In the genomic region with DNA sequence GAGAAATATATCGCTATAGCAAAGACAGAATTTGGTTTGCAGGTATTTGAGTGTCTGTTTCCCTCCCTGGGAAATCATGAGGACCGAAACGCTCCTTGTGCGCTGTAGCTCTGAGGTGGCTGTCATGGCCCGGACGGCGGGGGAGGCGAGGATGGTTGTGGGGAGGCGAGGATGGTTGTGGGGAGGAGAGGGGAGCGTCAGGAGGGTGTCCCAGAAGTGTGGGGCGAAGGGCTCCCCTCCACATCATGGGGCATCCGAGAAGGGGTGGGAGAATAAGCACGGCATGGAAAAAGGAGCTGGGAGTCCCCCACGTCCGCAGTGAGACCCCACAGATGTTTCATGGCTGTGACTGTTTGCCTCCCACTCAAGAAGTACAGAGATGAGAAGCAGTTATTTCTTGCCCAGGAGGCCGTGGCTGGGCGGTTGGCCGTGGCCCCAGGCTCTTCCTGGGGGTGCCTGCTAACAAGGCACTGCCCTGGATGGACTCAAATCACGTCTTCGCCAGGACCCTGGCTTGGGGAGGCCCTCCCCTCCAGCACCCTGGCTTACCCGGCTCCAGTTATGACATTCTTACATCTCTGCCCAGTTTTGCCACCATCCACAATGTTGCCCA, we compare ENCODE assay signal across 10 cellular contexts. TPM values are rescaled to one million over a fixed set of nuclear protein-coding genes. Genes with fewer than 3 reads are reported as not detected.
DNase-seq lines count a peak whose midpoint lies in the region; ATAC-seq and TF ChIP-seq lines count a peak whose summit lies in the region.
"Had no signal": no experiment of that assay in that cellular context is flagged by ENCODE, and none has a peak within 500 bp of the region (broad histone marks: within the 10 kb centered on the region; RNA-seq: fewer than 3 reads in every experiment).

No MANE protein-coding gene starts in this region.

- CTCF ChIA-PET in activated B cell treated with CpG ODN at 0.5 μM for 24 hours (lab: Charles Lee): no interaction called here

- H3K4me1 ChIP-seq in iPS-18a (ENCODE audit: control insufficient read depth, low read depth, low read length): no peaks in the 10 kb centered on the region
- peaks cover 6 to 48% (median 23%) of the 10 kb centered on the region in 6 donors for H3K4me1 ChIP-seq in spleen

- peaks cover 37% of the 10 kb centered on the region for H3K27me3 ChIP-seq in H7 (ENCODE audit: control insufficient read depth, insufficient read depth, low read length)
- peaks cover 65% of the 10 kb centered on the region for H3K27me3 ChIP-seq in iPS-18a (ENCODE audit: control insufficient read depth, insufficient read depth, low read length)
- peaks cover 2 to 61% (median 20%) of the 10 kb centered on the region in 7 donors for H3K27me3 ChIP-seq in spleen (replicated peaks in 1 of 7)

- peak overlapping the region; percentile 73 for H3K4me3 Mint-ChIP-seq in activated B cell treated with CpG ODN at 0.5 μM for 24 hours

- WGBS in spleen, 5 donors: 75 to 80% (median 77%) methylated on average over 21 of the region's 21 CpGs

- in situ Hi-C loops in ACHN (cut with HindIII; ENCODE audit: low pct_ligation_motif_present, low pct_unique_long_range_greater_than_20kb, low sequenced_read_pairs): no loop called here

- H3K27ac Mint-ChIP-seq in activated B cell treated with CpG ODN at 0.5 μM for 24 hours: no peak overlapping the region

- DNase-seq in H7 (peak; percentile 55), activated B cell treated with CpG ODN at 0.5 μM for 24 hours (no peak), spleen (no peak), ACHN (no peak), NCI-H774 (lab: John Stamatoyannopoulos, UW) (no peak), Kasumi-1 (lab: John Stamatoyannopoulos, UW) (no peak)
- DNase-seq: hypothalamus, WERI-Rb-1 had no signal

- H3K9me3 ChIP-seq in iPS-18a (ENCODE audit: control insufficient read depth, low read depth, low read length): no peaks in the 10 kb centered on the region
- H3K9me3 ChIP-seq in spleen: no peaks in the 10 kb centered on the region

- no peaks in the 10 kb centered on the region for H3K36me3 Mint-ChIP-seq in activated B cell treated with CpG ODN at 0.5 μM for 24 hours (ENCODE audit: low read depth)

- H3K27me3 Mint-ChIP-seq in activated B cell treated with CpG ODN at 0.5 μM for 24 hours: peaks cover 41% of the 10 kb centered on the region

- H3K9me3 Mint-ChIP-seq in activated B cell treated with CpG ODN at 0.5 μM for 24 hours: no peaks in the 10 kb centered on the region

- H3K27ac ChIP-seq in iPS-18a (ENCODE audit: low read length) (no peak overlapping the region), spleen (no peak overlapping the region)
- H3K27ac ChIP-seq: cardiac muscle cell, WERI-Rb-1 had no signal

- POLR2A ChIA-PET in activated B cell treated with CpG ODN at 0.5 μM for 24 hours (lab: Charles Lee): no interaction called here

- no peaks in the 10 kb centered on the region for H3K36me3 ChIP-seq in H7 (replicated peaks; ENCODE audit: control insufficient read depth, insufficient read depth, low read length)
- H3K36me3 ChIP-seq in iPS-18a (ENCODE audit: control insufficient read depth, low read depth, low read length): no peaks in the 10 kb centered on the region
- H3K36me3 ChIP-seq in spleen: no peaks in the 10 kb centered on the region
- H3K36me3 ChIP-seq: cardiac muscle cell, WERI-Rb-1 had no signal

- no peak overlapping the region; the same call in 1 of the 2 replicates for H3K4me3 ChIP-seq in H7 (ENCODE audit: insufficient read depth, low read depth, low read length)
- H3K4me3 ChIP-seq in iPS-18a (ENCODE audit: low read length): peak overlapping the region; percentile 68
- H3K4me3 ChIP-seq in spleen: peak overlapping the region in 5 of 8 donors; percentile 41 to 80 (median 57)

- intact Hi-C loops in activated B cell treated with CpG ODN at 0.5 μM for 24 hours (cut with micrococcal nuclease): no loop called here
- intact Hi-C loops in spleen (cut with DNase I; ENCODE audit: low total_unique reads): no loop called here

- TF ChIP-seq CTCF in activated B cell treated with CpG ODN at 0.5 μM for 24 hours (IDR thresholded peaks at IDR 0.05): no peak
- TF ChIP-seq CTCF in spleen (IDR thresholded peaks at IDR 0.05 in 8 of 11, conservative IDR thresholded peaks at IDR 0.05 in 3 of 11): no peak

- TF ChIP-seq POLR2A in spleen (IDR thresholded peaks at IDR 0.05): no peak

- H3K4me1 Mint-ChIP-seq in activated B cell treated with CpG ODN at 0.5 μM for 24 hours: peaks cover 23% of the 10 kb centered on the region

- H3K9ac ChIP-seq in iPS-18a (ENCODE audit: low read length): no peak overlapping the region

- no peak for ATAC-seq in activated B cell treated with CpG ODN at 0.5 μM for 24 hours (ENCODE audit: low read depth)

RNA-seq across cellular contexts. Expression of a gene that starts 0.9 kb away (rescaled TPM):
- total RNA-seq in H7 (2014; rRNA removed; shearing (Covaris generic)): 1.4 and 2.0 TPM in 2 replicates
- total RNA-seq in activated B cell treated with CpG ODN at 0.5 μM for 24 hours: not detected in 2 replicates
- 1 to 10 TPM; 1.8 to 8.6 (median 4.5) TPM for total RNA-seq in spleen
- polyA plus RNA-seq in spleen: 1 to 10 TPM in 1 of 3 donors, under 1 TPM in 2; 0.54 to 1.0 (median 0.64) TPM
- total RNA-seq: cardiac muscle cell had no signal
- polyA plus RNA-seq: cardiac muscle cell had no signal
